In the genomic region with DNA sequence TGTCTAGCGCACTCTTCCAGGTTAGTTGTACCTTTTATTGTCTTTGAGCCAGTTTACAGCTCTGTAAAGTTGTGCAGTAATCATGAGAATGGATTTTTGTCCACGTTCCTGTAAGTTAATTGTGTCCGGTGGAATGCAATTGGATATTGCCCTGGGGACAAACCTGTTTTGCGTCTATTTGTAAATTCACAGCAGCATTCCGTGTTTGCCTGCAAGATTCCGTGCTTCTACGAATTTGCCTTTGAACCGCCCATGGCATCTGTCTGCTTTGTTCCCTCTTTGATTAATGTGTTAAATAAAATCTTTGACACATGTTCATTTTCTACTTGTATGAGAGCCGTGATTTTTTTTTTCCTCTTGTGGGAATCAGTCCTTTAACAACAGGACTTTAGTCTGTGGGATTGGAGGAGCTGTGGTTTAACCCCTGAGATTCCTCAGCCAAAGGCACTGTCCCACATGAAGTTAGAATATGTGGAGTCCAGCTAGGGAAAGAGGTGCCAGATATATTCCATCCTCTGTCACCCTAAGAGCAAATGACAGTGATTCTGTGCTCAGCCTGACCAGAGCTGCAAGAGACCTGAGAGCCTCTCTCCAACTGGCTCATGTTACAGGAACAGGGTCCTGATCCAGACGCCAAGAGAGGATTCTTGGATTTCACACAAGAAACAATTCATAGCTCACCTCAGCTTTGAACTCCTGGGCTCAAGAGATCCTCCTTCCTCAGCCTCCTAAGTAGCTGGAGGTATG, we compare ENCODE assay signal across 2 cellular contexts.
TF ChIP-seq lines count a peak whose summit lies in the region.

No MANE protein-coding gene starts in this region.

TF ChIP-seq in A549, 52 proteins besides CTCF, POLR2A, EP300 and RAD21:
- no peak for TF ChIP-seq RFX5 (IDR thresholded peaks at IDR 0.05)
- TF ChIP-seq MAFK (IDR thresholded peaks at IDR 0.05; ENCODE audit: partially characterized antibody), result no peak
- no peak for TF ChIP-seq MYC (IDR thresholded peaks at IDR 0.05; ENCODE audit: borderline replicate concordance, low read length)
- TF ChIP-seq FOSB (CRISPR knock-in tag; IDR thresholded peaks at IDR 0.05), result no peak

TF ChIP-seq in HCT116, 20 proteins besides CTCF, POLR2A, EP300 and RAD21:
- TF ChIP-seq CBX3 (IDR thresholded peaks at IDR 0.05; ENCODE audit: low read depth) (no peak), JUND (IDR thresholded peaks at IDR 0.05) (no peak), POLR2AphosphoS5 (IDR thresholded peaks at IDR 0.05; ENCODE audit: low read depth, low read length) (no peak), FOSL1 (IDR thresholded peaks at IDR 0.05; ENCODE audit: low read depth) (no peak), EGR1 (IDR thresholded peaks at IDR 0.05; ENCODE audit: low read depth) (no peak), ZBTB33 (IDR thresholded peaks at IDR 0.05; ENCODE audit: extremely low read depth, insufficient replicate concordance, low read length) (no peak), EZH2 (IDR thresholded peaks at IDR 0.05) (no peak), SP1 (IDR thresholded peaks at IDR 0.05; ENCODE audit: low read depth) (no peak), YY1 (IDR thresholded peaks at IDR 0.05; ENCODE audit: extremely low read depth, insufficient replicate concordance, low read depth, low read length) (no peak), EZH2phosphoT487 (IDR thresholded peaks at IDR 0.05; ENCODE audit: borderline replicate concordance) (no peak), ZNF274 (IDR thresholded peaks at IDR 0.05; ENCODE audit: low read depth, low read length) (no peak), TCF7L2 (IDR thresholded peaks at IDR 0.05; ENCODE audit: borderline replicate concordance, extremely low read depth, insufficient read depth, insufficient read length) (no peak), ELF1 (IDR thresholded peaks at IDR 0.05; ENCODE audit: borderline replicate concordance, low read depth) (no peak), SRF (IDR thresholded peaks at IDR 0.05; ENCODE audit: low read depth) (no peak), ZFX (IDR thresholded peaks at IDR 0.05) (no peak)
